Comparison of ENCODE assay signal across 22 cellular contexts in genomic region chr9:130359819-130360218, GRCh38.
DNase-seq lines count a peak whose midpoint lies in the region; ATAC-seq and TF ChIP-seq lines count a peak whose summit lies in the region.
"Had no signal": no experiment of that assay in that cellular context is flagged by ENCODE, and none has a peak within 500 bp of the region (broad histone marks: within the 10 kb centered on the region; RNA-seq: fewer than 3 reads in every experiment).

No MANE protein-coding gene starts in this region.

- no peak overlapping the region for H2AFZ ChIP-seq in neural progenitor cell (replicated peaks)
- H2AFZ ChIP-seq: GM23248 had no signal

- H3K4me3 Mint-ChIP-seq in endodermal cell (no peak overlapping the region), neural progenitor cell (no peak overlapping the region)
- H3K4me3 Mint-ChIP-seq in CD4-positive, alpha-beta memory T cell, result no peak overlapping the region
- H3K4me3 Mint-ChIP-seq: CD8-positive, alpha-beta memory T cell had no signal

- ATAC-seq in GM21526 (IDR thresholded peaks at IDR 0.05; ENCODE audit: low FRiP score, unreplicated experiment), result no peak

- 56 to 85% methylated on average over 5 to 9 of the region's 9 CpGs for WGBS in endodermal cell (ENCODE audit: insufficient coverage in 1 of 2, insufficient read length in 1 of 2), 2 experiments

- H3K9me3 Mint-ChIP-seq in endodermal cell (no peaks in the 10 kb centered on the region), neural progenitor cell (no peaks in the 10 kb centered on the region)
- no peaks in the 10 kb centered on the region for H3K9me3 Mint-ChIP-seq in CD4-positive, alpha-beta memory T cell

- H3K9me3 ChIP-seq in endodermal cell (ENCODE audit: control insufficient read depth, low read length), result no peaks in the 10 kb centered on the region
- H3K9me3 ChIP-seq in neural progenitor cell (ENCODE audit: low read depth), result no peaks in the 10 kb centered on the region
- no peaks in the 10 kb centered on the region for H3K9me3 ChIP-seq in CD4-positive, alpha-beta memory T cell (ENCODE audit: control insufficient read depth in 1 of 2, low read length in 2 of 2)

- DNase-seq in DMS 273 (lab: John Stamatoyannopoulos, UW; ENCODE audit: unreplicated experiment) (peak; percentile 26), DMS 273 treated with DMSO at 0.1 percent for 48 hours (lab: John Stamatoyannopoulos, UW) (no peak), HFF-Myc (ENCODE audit: extremely low read depth, low read depth) (no peak), endodermal cell (peak; percentile 76), neural progenitor cell (ENCODE audit: low spot score) (peak; percentile 22)
- DNase-seq in stimulated activated naive CD4-positive, alpha-beta T cell treated with Interleukin-2 at 50 U/mL for 16 hours (lab: John Stamatoyannopoulos, UW), result no peak
- DNase-seq in CD4-positive, alpha-beta memory T cell, result no peak
- DNase-seq: ACHN; CD8-positive, alpha-beta memory T cell; EL; GM23248; NCI-H1105; NCI-H146; NCI-H2029 treated with DMSO at 0.1 percent for 48 hours; NCI-H226; NCI-H524; Right ventricle myocardium superior had no signal

- CTCF ChIA-PET in CD4-positive, alpha-beta memory T cell (lab: Charles Lee; ENCODE audit: partially characterized antibody), result no interaction called here

- no peaks in the 10 kb centered on the region for H3K36me3 Mint-ChIP-seq in endodermal cell (ENCODE audit: low read depth)
- H3K36me3 Mint-ChIP-seq in neural progenitor cell, result no peaks in the 10 kb centered on the region
- H3K36me3 Mint-ChIP-seq in CD4-positive, alpha-beta memory T cell, result no peaks in the 10 kb centered on the region
- H3K36me3 Mint-ChIP-seq: CD8-positive, alpha-beta memory T cell had no signal

- H3K4me1 Mint-ChIP-seq in endodermal cell (no peaks in the 10 kb centered on the region), neural progenitor cell (no peaks in the 10 kb centered on the region)
- no peaks in the 10 kb centered on the region for H3K4me1 Mint-ChIP-seq in CD4-positive, alpha-beta memory T cell
- H3K4me1 Mint-ChIP-seq: CD8-positive, alpha-beta memory T cell had no signal

- no peak overlapping the region for H3K4me3 ChIP-seq in HFF-Myc (replicated peaks; ENCODE audit: low read depth, low read length)
- no peak overlapping the region for H3K4me3 ChIP-seq in endodermal cell (ENCODE audit: low read length)
- H3K4me3 ChIP-seq in neural progenitor cell, result no peak overlapping the region
- no peak overlapping the region for H3K4me3 ChIP-seq in CD4-positive, alpha-beta memory T cell (ENCODE audit: low read length in 2 of 2)
- H3K4me3 ChIP-seq: BLaER1 treated with 17β-estradiol and CSF1 and Interleukin-3, amounts not matched to agents 10 nM and 100 nM; GM23248 had no signal

- POLR2A ChIA-PET in CD4-positive, alpha-beta memory T cell (lab: Charles Lee; ENCODE audit: partially characterized antibody), result no interaction called here

- H3K27ac Mint-ChIP-seq in endodermal cell (no peak overlapping the region), neural progenitor cell (no peak overlapping the region)
- H3K27ac Mint-ChIP-seq in CD4-positive, alpha-beta memory T cell, result no peak overlapping the region
- H3K27ac Mint-ChIP-seq: CD8-positive, alpha-beta memory T cell had no signal

- H3F3A ChIP-seq in neural progenitor cell (ENCODE audit: low read depth), result no peaks in the 10 kb centered on the region

- intact Hi-C loops in CD4-positive, alpha-beta memory T cell (cut with micrococcal nuclease), result no loop called here

- H3K27me3 ChIP-seq in endodermal cell (ENCODE audit: control insufficient read depth, insufficient read depth, low read length, poor library complexity, severe bottlenecking) (no peaks in the 10 kb centered on the region), neural progenitor cell (no peaks in the 10 kb centered on the region)
- H3K27me3 ChIP-seq in CD4-positive, alpha-beta memory T cell (ENCODE audit: insufficient read depth, low read length), result no peaks in the 10 kb centered on the region
- H3K27me3 ChIP-seq: BLaER1 treated with 17β-estradiol and CSF1 and Interleukin-3, amounts not matched to agents 10 nM and 100 nM had no signal

- H3K36me3 ChIP-seq in endodermal cell (ENCODE audit: control insufficient read depth, insufficient read depth, low read length), result no peaks in the 10 kb centered on the region
- H3K36me3 ChIP-seq in neural progenitor cell, result no peaks in the 10 kb centered on the region
- H3K36me3 ChIP-seq in CD4-positive, alpha-beta memory T cell (ENCODE audit: insufficient read depth, low read length), result no peaks in the 10 kb centered on the region
- H3K36me3 ChIP-seq: BLaER1 treated with 17β-estradiol and CSF1 and Interleukin-3, amounts not matched to agents 10 nM and 100 nM had no signal

- H3K79me2 ChIP-seq in neural progenitor cell (ENCODE audit: low read depth), result no peaks in the 10 kb centered on the region

- no peaks in the 10 kb centered on the region for H3K27me3 Mint-ChIP-seq in endodermal cell (ENCODE audit: insufficient read depth)
- H3K27me3 Mint-ChIP-seq in neural progenitor cell (ENCODE audit: insufficient read depth, low read depth), result peaks cover 4% of the 10 kb centered on the region
- peaks cover 2 to 4% of the 10 kb centered on the region in 2 donors for H3K27me3 Mint-ChIP-seq in CD4-positive, alpha-beta memory T cell

- H3K9ac ChIP-seq in endodermal cell (ENCODE audit: extremely low read depth, low read length, poor library complexity, severe bottlenecking), result no peak overlapping the region
- no peak overlapping the region for H3K9ac ChIP-seq in neural progenitor cell
- H3K9ac ChIP-seq: BLaER1 treated with 17β-estradiol and CSF1 and Interleukin-3, amounts not matched to agents 10 nM and 100 nM; GM23248; KMS-11 had no signal

- no peaks in the 10 kb centered on the region for H4K20me1 ChIP-seq in neural progenitor cell (ENCODE audit: low read depth)
- H4K20me1 ChIP-seq: BLaER1 treated with 17β-estradiol and CSF1 and Interleukin-3, amounts not matched to agents 10 nM and 100 nM had no signal

- H3K4me2 ChIP-seq in neural progenitor cell, result no peak overlapping the region
- H3K4me2 ChIP-seq: KMS-11 had no signal

- TF ChIP-seq CTCF in HFF-Myc (IDR thresholded peaks at IDR 0.05; ENCODE audit: low read depth, low read length, missing control alignments) (peak; percentile 2), endodermal cell (conservative IDR thresholded peaks at IDR 0.05) (peak; percentile 63), neural progenitor cell (IDR thresholded peaks at IDR 0.05) (peak; percentile 15)

- no peak overlapping the region for H3K27ac ChIP-seq in endodermal cell (ENCODE audit: low read depth, low read length)
- no peak overlapping the region for H3K27ac ChIP-seq in neural progenitor cell
- H3K27ac ChIP-seq in CD4-positive, alpha-beta memory T cell (ENCODE audit: low read depth, low read length), result no peak overlapping the region
- H3K27ac ChIP-seq: 22Rv1, GM23248, HL-60, KMS-11 had no signal

- no peaks in the 10 kb centered on the region for H3K4me1 ChIP-seq in endodermal cell (ENCODE audit: control insufficient read depth, insufficient read depth, low read length)
- H3K4me1 ChIP-seq in neural progenitor cell, result no peaks in the 10 kb centered on the region
- no peaks in the 10 kb centered on the region for H3K4me1 ChIP-seq in CD4-positive, alpha-beta memory T cell (ENCODE audit: insufficient read depth, low read length)

Comparison
In these comparisons a context has a peak if more than half of its experiments do, and no peak if none do; other contexts are left out.
1. DNase-seq: peak in DMS 273 (single experiment), endodermal cell (single experiment) and neural progenitor cell (single experiment); none in DMS 273 treated with DMSO at 0.1 percent for 48 hours (single experiment), HFF-Myc (single experiment), stimulated activated naive CD4-positive, alpha-beta T cell treated with Interleukin-2 at 50 U/mL for 16 hours (single experiment) and CD4-positive, alpha-beta memory T cell (0 of 5).
2. CTCF ChIP-seq: peak in every context shown above with its lines; median percentile 63 in endodermal cell; 15 in neural progenitor cell; 2 in HFF-Myc.